30 cellular contexts compared by ENCODE assay signal in the genomic region with DNA sequence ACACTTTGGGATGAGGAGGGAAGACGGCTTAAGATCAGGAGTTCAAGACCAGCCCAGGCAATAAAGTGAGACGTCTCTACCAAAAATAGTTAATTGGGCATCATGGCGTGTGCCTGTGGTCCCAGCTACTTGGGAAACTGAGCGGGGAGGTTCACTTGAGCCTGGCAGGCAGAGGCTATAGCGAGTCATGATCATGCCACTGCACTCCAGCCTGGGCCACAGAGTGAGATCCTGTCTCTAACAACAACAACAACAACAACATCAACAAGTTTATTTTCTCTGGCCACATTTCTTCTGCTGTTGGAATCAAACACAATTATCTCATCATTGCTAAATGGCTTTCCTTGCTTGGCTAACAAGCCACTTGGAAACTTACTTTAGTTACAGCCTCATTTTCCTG. TPM values are rescaled to one million over a fixed set of nuclear protein-coding genes. Genes with fewer than 3 reads are reported as not detected.
A peak's percentile ranks its signal among the peaks of the same experiment; 100 is the strongest.
DNase-seq lines count a peak whose midpoint lies in the region; ATAC-seq, FAIRE-seq and TF ChIP-seq lines count a peak whose summit lies in the region.
"Had no signal": no experiment of that assay in that cellular context is flagged by ENCODE, and none has a peak within 500 bp of the region (broad histone marks: within the 10 kb centered on the region; RNA-seq: fewer than 3 reads in every experiment).

No MANE protein-coding gene starts in this region.

- H3K36me3 ChIP-seq in MG63 (peaks cover 30% of the 10 kb centered on the region), K562 (ENCODE audit: control insufficient read depth, insufficient read depth, low read length) (peaks cover 19% of the 10 kb centered on the region), gastrocnemius medialis (peaks cover 5 to 19% of the 10 kb centered on the region in 2 donors), HAP-1 (replicated peaks) (peaks cover 9% of the 10 kb centered on the region), gastroesophageal sphincter (peaks cover 0 to 26% of the 10 kb centered on the region in 2 donors)

- no peak for TF ChIP-seq RAD21 in K562 (CRISPR knock-in tag; conservative IDR thresholded peaks at IDR 0.05 in 1 of 2, IDR thresholded peaks at IDR 0.05 in 1 of 2)

- H3K4me3 ChIP-seq in MG63 (no peak overlapping the region), K562 (no peak overlapping the region), gastrocnemius medialis (no peak overlapping the region), HAP-1 (no peak overlapping the region), gastroesophageal sphincter (no peak overlapping the region)
- H3K4me3 ChIP-seq: hepatocyte, tibial artery had no signal

- H3K27me3 ChIP-seq in MG63 (no peaks in the 10 kb centered on the region), K562 (ENCODE audit: control insufficient read depth in 2 of 2, insufficient read depth in 2 of 2, low read length in 2 of 2) (no peaks in the 10 kb centered on the region), gastrocnemius medialis (no peaks in the 10 kb centered on the region), HAP-1 (ENCODE audit: low read depth) (no peaks in the 10 kb centered on the region), gastroesophageal sphincter (no peaks in the 10 kb centered on the region)
- H3K27me3 ChIP-seq: brain microvascular endothelial cell, hepatocyte, tibial artery had no signal

- POLR2A ChIA-PET in K562 (lab: Yijun Ruan, JAX) = interaction anchor here (0.9 to 3.9 kb wide), 2 partner anchors 23 to 192 kb away, joined by 3 to 15 read pairs; partner anchors contain the start of gene RNU4ATAC

- peak; percentile 10; the same call in 1 of the 3 replicates for ATAC-seq in K562
- no peak for ATAC-seq in gastrocnemius medialis
- ATAC-seq in GM18868 (IDR thresholded peaks at IDR 0.05; ENCODE audit: unreplicated experiment) = no peak
- no peak for ATAC-seq in gastroesophageal sphincter
- ATAC-seq: left lobe of liver; naive thymus-derived CD4-positive, alpha-beta T cell; Right ventricle myocardium inferior had no signal

- peaks cover 22% of the 10 kb centered on the region for H3K36me3 Mint-ChIP-seq in activated CD4-positive, alpha-beta T cell treated with anti-CD3 and anti-CD28 coated beads, Interleukin-2, amount 10 ng/mL, durations not matched to agents 24 days and 14 days (ENCODE audit: low read depth)

- H3K4me1 Mint-ChIP-seq in activated CD4-positive, alpha-beta T cell treated with anti-CD3 and anti-CD28 coated beads, Interleukin-2, amount 10 ng/mL, durations not matched to agents 24 days and 14 days = peaks cover 15% of the 10 kb centered on the region

- FAIRE-seq in K562 (lab: Jason Lieb, UNC) = no peak

- TF ChIP-seq EP300 in K562 (IDR thresholded peaks at IDR 0.05; ENCODE audit: low read length) (no peak), gastroesophageal sphincter (IDR thresholded peaks at IDR 0.05) (no peak)

- TF ChIP-seq POLR2A in K562 (conservative IDR thresholded peaks at IDR 0.05) (no peak), gastrocnemius medialis (IDR thresholded peaks at IDR 0.05) (no peak), gastroesophageal sphincter (IDR thresholded peaks at IDR 0.05) (no peak)

- intact Hi-C loops in activated CD4-positive, alpha-beta T cell treated with anti-CD3 and anti-CD28 coated beads, Interleukin-2, amount 10 ng/mL, durations not matched to agents 24 days and 14 days (cut with micrococcal nuclease) = no loop called here
- intact Hi-C loops in K562 (cut with micrococcal nuclease) = loop anchor here (2.0 to 5.0 kb wide), 2 partner anchors 71 to 193 kb away; partner anchors contain the start of gene RNU4ATAC
- intact Hi-C loops in gastrocnemius medialis (cut with DNase I; ENCODE audit: low total_unique reads) = loop anchor here (5.0 to 10.0 kb wide), 2 partner anchors 56 to 789 kb away; no protein-coding TSS in a partner anchor

- CTCF ChIA-PET in K562 (lab: Yijun Ruan, JAX; ENCODE audit: low intra/inter-chr PET ratio) = no interaction called here

- H3K9me3 Mint-ChIP-seq in activated CD4-positive, alpha-beta T cell treated with anti-CD3 and anti-CD28 coated beads, Interleukin-2, amount 10 ng/mL, durations not matched to agents 24 days and 14 days = no peaks in the 10 kb centered on the region
- H3K9me3 Mint-ChIP-seq: activated CD8-positive, alpha-beta T cell treated with anti-CD3 and anti-CD28 coated beads for 36 hours; CD4-positive, alpha-beta memory T cell; immature natural killer cell; naive thymus-derived CD4-positive, alpha-beta T cell had no signal

- in situ Hi-C loops in K562 (cut with MboI) (no loop called here), gastrocnemius medialis (cut with MboI; ENCODE audit: low sequenced_read_pairs in 4 of 4) (loop anchor here (10.0 to 25.0 kb wide), 4 partner anchors 186 to 311 kb away; partner anchors contain the start of gene RNU4ATAC (in 3 of the 4)), HAP-1 (cut with MboI; ENCODE audit: low sequenced_read_pairs) (loop anchor here (10.0 to 25.0 kb wide), 2 partner anchors 186 to 329 kb away; partner anchors contain the start of gene RNU4ATAC)

- peak overlapping the region; percentile 25; the same call in 1 of the 2 replicates for H2AFZ ChIP-seq in K562 (ENCODE audit: low read depth, low read length)
- H2AFZ ChIP-seq: hepatocyte had no signal

- H3K4me2 ChIP-seq in K562 (ENCODE audit: insufficient read depth, low read length) = peak overlapping the region; percentile 13; the same call in 1 of the 2 replicates
- H3K4me2 ChIP-seq: hepatocyte had no signal

- TF ChIP-seq CTCF in K562 (IDR thresholded peaks at IDR 0.05 in 2 of 3, conservative IDR thresholded peaks at IDR 0.05 in 1 of 3; ENCODE audit: insufficient read depth in 2 of 3, low read depth in 1 of 3, low read length in 3 of 3) = no peak
- no peak for TF ChIP-seq CTCF in gastrocnemius medialis (IDR thresholded peaks at IDR 0.05 in 4 of 5, conservative IDR thresholded peaks at IDR 0.05 in 1 of 5)
- no peak for TF ChIP-seq CTCF in gastroesophageal sphincter (IDR thresholded peaks at IDR 0.05)

- H3K27ac ChIP-seq in K562 (ENCODE audit: extremely low read depth, low read depth, low read length) (no peak overlapping the region), gastrocnemius medialis (peak overlapping the region; percentile 82 to 90 (median 84)), gastroesophageal sphincter (no peak overlapping the region)
- H3K27ac ChIP-seq: hepatocyte had no signal

- H3K9me1 ChIP-seq in K562 (ENCODE audit: control insufficient read depth, insufficient read depth, low read length) = no peaks in the 10 kb centered on the region

- 50% methylated on average over 4 of the region's 5 CpGs for WGBS in K562 (ENCODE audit: insufficient coverage, low coverage, missing lambda C conversion rate)
- 85 to 100% methylated on average over 1 to 5 of the region's 5 CpGs for WGBS in gastroesophageal sphincter (ENCODE audit: low coverage in 1 of 2), 2 donors

- no peaks in the 10 kb centered on the region for H3K79me2 ChIP-seq in K562 (ENCODE audit: control insufficient read depth, insufficient read depth, low read length)
- H3K79me2 ChIP-seq: hepatocyte had no signal

- no peaks in the 10 kb centered on the region for H3K27me3 Mint-ChIP-seq in activated CD4-positive, alpha-beta T cell treated with anti-CD3 and anti-CD28 coated beads, Interleukin-2, amount 10 ng/mL, durations not matched to agents 24 days and 14 days
- H3K27me3 Mint-ChIP-seq: activated CD8-positive, alpha-beta T cell treated with anti-CD3 and anti-CD28 coated beads for 36 hours; CD4-positive, alpha-beta memory T cell; naive thymus-derived CD4-positive, alpha-beta T cell had no signal

- no TSS peak for BruUV-seq in K562 (replicated peaks; lab: Mats Ljungman, UMichigan)

- no peak overlapping the region for H3K4me3 Mint-ChIP-seq in activated CD4-positive, alpha-beta T cell treated with anti-CD3 and anti-CD28 coated beads, Interleukin-2, amount 10 ng/mL, durations not matched to agents 24 days and 14 days
- H3K4me3 Mint-ChIP-seq: activated CD8-positive, alpha-beta T cell treated with anti-CD3 and anti-CD28 coated beads for 36 hours; CD4-positive, alpha-beta memory T cell; immature natural killer cell; naive thymus-derived CD4-positive, alpha-beta T cell had no signal

- DNase-seq in activated CD4-positive, alpha-beta T cell treated with anti-CD3 and anti-CD28 coated beads, Interleukin-2, amount 10 ng/mL, durations not matched to agents 24 days and 14 days = no peak
- no peak for DNase-seq in activated CD4-positive, alpha-beta T cell treated with anti-CD3 and anti-CD28 coated beads, Interleukin-2, amount 50 U/mL, for 4 hours
- DNase-seq in MG63 (peak; percentile 51), K562 (ENCODE audit: extremely low read depth in 1 of 4, low spot score in 3 of 4) (no peak), gastrocnemius medialis (no peak), HAP-1 (ENCODE audit: low spot score in 2 of 2) (no peak)
- DNase-seq: 8988T; activated CD8-positive, alpha-beta T cell treated with anti-CD3 and anti-CD28 coated beads for 36 hours; AML-193; brain microvascular endothelial cell; CD4-positive, alpha-beta memory T cell; effector CD4-positive, alpha-beta T cell; erythroblast; foreskin melanocyte; immature natural killer cell; naive thymus-derived CD4-positive, alpha-beta T cell; NCI-H1105 treated with DMSO at 0.1 percent for 48 hours; NCI-H2029; NCI-H345; NCI-H774; retina; stimulated activated CD4-positive, alpha-beta T cell treated with anti-CD3 and anti-CD28 coated beads, Interleukin-4, amount 100 ng/mL, for 1 hour; stimulated activated naive CD4-positive, alpha-beta T cell; T-helper 9 cell had no signal

- H3K9me3 ChIP-seq in MG63 = no peaks in the 10 kb centered on the region
- no peaks in the 10 kb centered on the region for H3K9me3 ChIP-seq in K562 (replicated peaks; ENCODE audit: control insufficient read depth, insufficient read depth, low read depth, low read length)
- H3K9me3 ChIP-seq in gastrocnemius medialis = no peaks in the 10 kb centered on the region
- no peaks in the 10 kb centered on the region for H3K9me3 ChIP-seq in HAP-1
- no peaks in the 10 kb centered on the region for H3K9me3 ChIP-seq in gastroesophageal sphincter
- H3K9me3 ChIP-seq: tibial artery had no signal

- no peaks in the 10 kb centered on the region for H4K20me1 ChIP-seq in K562 (replicated peaks; ENCODE audit: control insufficient read depth, insufficient read depth, low read length)

- peak overlapping the region; percentile 82 for H3K27ac Mint-ChIP-seq in activated CD4-positive, alpha-beta T cell treated with anti-CD3 and anti-CD28 coated beads, Interleukin-2, amount 10 ng/mL, durations not matched to agents 24 days and 14 days
- H3K27ac Mint-ChIP-seq: activated CD8-positive, alpha-beta T cell treated with anti-CD3 and anti-CD28 coated beads for 36 hours; CD4-positive, alpha-beta memory T cell; immature natural killer cell had no signal

- H3K9ac ChIP-seq in K562 (ENCODE audit: insufficient read depth in 1 of 2, low read depth in 2 of 2, low read length in 2 of 2) = no peak overlapping the region

- H3K4me1 ChIP-seq in K562 (replicated peaks in 1 of 2; ENCODE audit: control insufficient read depth in 2 of 2, insufficient read depth in 2 of 2, low read length in 2 of 2) (peaks cover 6 to 16% of the 10 kb centered on the region in 2 experiments; a peak in 4 of 5 replicates), gastrocnemius medialis (peaks cover 12 to 17% of the 10 kb centered on the region in 2 donors), HAP-1 (no peaks in the 10 kb centered on the region), gastroesophageal sphincter (peaks cover 0 to 10% (median 0%) of the 10 kb centered on the region in 3 donors)

RNA-seq across cellular contexts. Expression of gene NIFK, which starts 13.4 kb away (rescaled TPM):
- 164 and 177 TPM in 2 replicates for total RNA-seq in activated CD4-positive, alpha-beta T cell treated with anti-CD3 and anti-CD28 coated beads, Interleukin-2, amount 10 ng/mL, durations not matched to agents 24 days and 14 days
- total RNA-seq in MG63 (2014; rRNA removed; shearing (Covaris generic); ENCODE audit: low replicate concordance) = 137 and 150 TPM in 2 replicates
- 40.5 and 65.8 TPM in 2 replicates for total RNA-seq in K562 (2011; cell fraction: chromatin; rRNA removed; ENCODE audit: low replicate concordance)
- total RNA-seq in K562 (2011; cell fraction: nucleolus; rRNA removed) = 24.2 and 27.4 TPM in 2 replicates
- total RNA-seq in K562 (2011; cell fraction: nucleoplasm; rRNA removed) = 31.9 and 45.0 TPM in 2 replicates
- total RNA-seq in K562 (2014; rRNA removed) (114 and 123 TPM in 2 replicates), K562 (2014; rRNA removed; fragmentation: Illumina TruSeq; extraction: Trizol) (183 and 218 TPM in 2 replicates), K562 (2015; rRNA removed; fragmentation: Illumina TruSeq; extraction: Trizol) (227 and 257 TPM in 2 replicates), K562 (2021) (126 and 136 TPM in 2 replicates), gastrocnemius medialis (10 to 100 TPM; 31.1 to 42.3 (median 37.3) TPM), gastroesophageal sphincter (10 to 100 TPM; 16.2 to 92.7 (median 46.7) TPM)
- polyA plus RNA-seq in K562 (2011; rRNA removed) (39.6 and 60.2 TPM in 2 replicates), K562 (2014; fragmentation: Illumina TruSeq; extraction: Trizol) (237 and 426 TPM in 2 replicates), K562 (2014; fragmentation: Nextera tagmentation; extraction: Ambion mirVana) (100 to 1,000 TPM; 191 to 223 TPM), K562 (2014; rRNA removed) (92.9 and 137 TPM in 2 replicates)
- 11.3 and 24.4 TPM in 2 replicates for polyA plus RNA-seq in K562 (2011; cell fraction: cytosol; rRNA removed)
- 16.2 and 19.6 TPM in 2 replicates for polyA plus RNA-seq in K562 (2011; cell fraction: nucleus; rRNA removed)
- polyA plus RNA-seq in K562 (2012) = 60.1 and 72.9 TPM in 2 replicates
- polyA minus RNA-seq in K562 (2011; rRNA and poly(A)+ RNA removed) = 33.5 and 35.2 TPM in 2 replicates
- 14.6 and 19.8 TPM in 2 replicates for polyA minus RNA-seq in K562 (2011; cell fraction: cytosol; rRNA and poly(A)+ RNA removed)
- polyA minus RNA-seq in K562 (2011; cell fraction: nucleus; rRNA and poly(A)+ RNA removed) = 13.3 and 18.7 TPM in 2 replicates

RNA-seq across cellular contexts. Expression of gene TSN, which starts 32.1 kb away (rescaled TPM):
- 72.6 and 76.5 TPM in 2 replicates for total RNA-seq in activated CD4-positive, alpha-beta T cell treated with anti-CD3 and anti-CD28 coated beads, Interleukin-2, amount 10 ng/mL, durations not matched to agents 24 days and 14 days
- 24.0 and 29.2 TPM in 2 replicates for total RNA-seq in MG63 (2014; rRNA removed; shearing (Covaris generic); ENCODE audit: low replicate concordance)
- total RNA-seq in K562 (2011; cell fraction: chromatin; rRNA removed; ENCODE audit: low replicate concordance) = 34.6 and 59.5 TPM in 2 replicates
- 27.5 and 32.0 TPM in 2 replicates for total RNA-seq in K562 (2011; cell fraction: nucleolus; rRNA removed)
- total RNA-seq in K562 (2011; cell fraction: nucleoplasm; rRNA removed) = 53.5 and 77.3 TPM in 2 replicates
- 61.1 and 63.2 TPM in 2 replicates for total RNA-seq in K562 (2014; rRNA removed)
- 101 and 110 TPM in 2 replicates for total RNA-seq in K562 (2014; rRNA removed; fragmentation: Illumina TruSeq; extraction: Trizol)
- total RNA-seq in K562 (2015; rRNA removed; fragmentation: Illumina TruSeq; extraction: Trizol) = 82.8 and 87.0 TPM in 2 replicates
- 87.8 and 95.2 TPM in 2 replicates for total RNA-seq in K562 (2021)
- 83.7 and 128 TPM in 2 replicates for polyA plus RNA-seq in K562 (2011; rRNA removed)
- polyA plus RNA-seq in K562 (2011; cell fraction: cytosol; rRNA removed) = 34.8 and 62.7 TPM in 2 replicates
- 22.7 and 26.1 TPM in 2 replicates for polyA plus RNA-seq in K562 (2011; cell fraction: nucleus; rRNA removed)
- polyA plus RNA-seq in K562 (2012) = 56.1 and 70.2 TPM in 2 replicates
- polyA plus RNA-seq in K562 (2014; fragmentation: Illumina TruSeq; extraction: Trizol) = 74.5 and 79.4 TPM in 2 replicates
- 100 to 1,000 TPM; 142 to 152 TPM for polyA plus RNA-seq in K562 (2014; fragmentation: Nextera tagmentation; extraction: Ambion mirVana)
- polyA plus RNA-seq in K562 (2014; rRNA removed) = 75.3 and 80.2 TPM in 2 replicates
- polyA minus RNA-seq in K562 (2011; rRNA and poly(A)+ RNA removed) = 63.4 and 80.3 TPM in 2 replicates
- polyA minus RNA-seq in K562 (2011; cell fraction: cytosol; rRNA and poly(A)+ RNA removed) = 63.1 and 65.4 TPM in 2 replicates
- 26.1 and 35.9 TPM in 2 replicates for polyA minus RNA-seq in K562 (2011; cell fraction: nucleus; rRNA and poly(A)+ RNA removed)
- 10 to 100 TPM; 31.8 to 49.3 (median 41.2) TPM for total RNA-seq in gastrocnemius medialis
- total RNA-seq in gastroesophageal sphincter = 10 to 100 TPM; 29.9 to 41.7 (median 33.7) TPM

Comparison
In these comparisons a context has a peak if more than half of its experiments do, and no peak if none do; other contexts are left out.
1. H3K27ac ChIP-seq: peak in gastrocnemius medialis (4 of 4); none in K562 (single experiment) and gastroesophageal sphincter (0 of 4).